In the genomic region with DNA sequence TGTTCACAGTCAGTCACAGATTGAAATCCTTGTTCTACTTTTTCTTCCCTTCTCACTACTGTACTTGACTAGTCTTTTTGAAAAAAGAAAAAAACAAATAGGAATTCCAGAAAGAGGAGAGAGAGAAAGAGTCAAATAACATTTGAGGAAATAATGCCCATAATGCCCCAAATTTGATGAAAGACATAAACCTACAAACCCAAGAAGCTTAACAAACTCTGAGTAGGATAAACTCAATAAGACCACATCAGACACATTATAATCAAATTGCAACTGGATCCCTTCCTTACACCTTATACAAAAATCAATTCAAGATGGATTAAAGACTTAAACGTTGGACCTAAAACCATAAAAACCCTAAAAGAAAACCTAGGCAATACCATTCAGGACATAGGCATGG, we compare ENCODE assay signal across 3 cellular contexts.
TF ChIP-seq lines count a peak whose summit lies in the region.

No MANE protein-coding gene starts in this region.

TF ChIP-seq in HEK293, 187 proteins besides CTCF, POLR2A, EP300 and RAD21:
- TF ChIP-seq ZNF114 (tag by site-specific recombination; IDR thresholded peaks at IDR 0.05) (no peak), WT1 (tag by site-specific recombination; IDR thresholded peaks at IDR 0.05) (no peak), ZNF558 (tag by site-specific recombination; IDR thresholded peaks at IDR 0.05) (peak; percentile 99)

TF ChIP-seq in K562, 482 proteins besides CTCF, POLR2A, EP300 and RAD21:
- no peak for TF ChIP-seq E2F6 (IDR thresholded peaks at IDR 0.05; ENCODE audit: borderline replicate concordance in 1 of 2, extremely low read depth in 1 of 2, insufficient read depth in 1 of 2, insufficient read length in 1 of 2, low read depth in 1 of 2, low read length in 1 of 2, poor library complexity in 1 of 2, severe bottlenecking in 1 of 2)
- no peak for TF ChIP-seq PRMT5 (CRISPR knock-in tag; IDR thresholded peaks at IDR 0.05)
- no peak for TF ChIP-seq ZNF76 (CRISPR knock-in tag; IDR thresholded peaks at IDR 0.05; ENCODE audit: borderline replicate concordance)
- 0 out of 2 replicates have a peak, but pooled peaks have one; percentile 32 for TF ChIP-seq TRIM28 (IDR thresholded peaks at IDR 0.05)
- TF ChIP-seq ZFP91 (CRISPR knock-in tag; IDR thresholded peaks at IDR 0.05), result no peak
- TF ChIP-seq, protein P1, sequence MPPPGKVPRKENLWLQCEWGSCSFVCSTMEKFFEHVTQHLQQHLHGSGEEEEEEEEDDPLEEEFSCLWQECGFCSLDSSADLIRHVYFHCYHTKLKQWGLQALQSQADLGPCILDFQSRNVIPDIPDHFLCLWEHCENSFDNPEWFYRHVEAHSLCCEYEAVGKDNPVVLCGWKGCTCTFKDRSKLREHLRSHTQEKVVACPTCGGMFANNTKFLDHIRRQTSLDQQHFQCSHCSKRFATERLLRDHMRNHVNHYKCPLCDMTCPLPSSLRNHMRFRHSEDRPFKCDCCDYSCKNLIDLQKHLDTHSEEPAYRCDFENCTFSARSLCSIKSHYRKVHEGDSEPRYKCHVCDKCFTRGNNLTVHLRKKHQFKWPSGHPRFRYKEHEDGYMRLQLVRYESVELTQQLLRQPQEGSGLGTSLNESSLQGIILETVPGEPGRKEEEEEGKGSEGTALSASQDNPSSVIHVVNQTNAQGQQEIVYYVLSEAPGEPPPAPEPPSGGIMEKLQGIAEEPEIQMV (tag; conservative IDR thresholded peaks at IDR 0.05; ENCODE audit: low read depth), result no peak
- peak in 1 of 2 experiments; percentile 39; a peak in 1 of 3 replicates for TF ChIP-seq CBX3 (IDR thresholded peaks at IDR 0.05; ENCODE audit: borderline replicate concordance in 1 of 2, low read length in 2 of 2)
- TF ChIP-seq NCOA1 (IDR thresholded peaks at IDR 0.05; ENCODE audit: low read depth), result no peak
- no peak for TF ChIP-seq C11orf30 (IDR thresholded peaks at IDR 0.05; ENCODE audit: low read depth)

TF ChIP-seq in endothelial cell of umbilical vein, 7 proteins besides CTCF, POLR2A, EP300 and RAD21:
- TF ChIP-seq JUN (IDR thresholded peaks at IDR 0.05; ENCODE audit: borderline replicate concordance, insufficient read depth, insufficient read length, low read depth), result no peak
- TF ChIP-seq POLR2AphosphoS5 (IDR thresholded peaks at IDR 0.05; ENCODE audit: insufficient read depth, low read depth, low read length), result no peak
- TF ChIP-seq FOS (IDR thresholded peaks at IDR 0.05; ENCODE audit: borderline replicate concordance, insufficient read depth, low read length), result no peak
- TF ChIP-seq EZH2 (IDR thresholded peaks at IDR 0.05; ENCODE audit: borderline replicate concordance, low read depth, low read length, severe bottlenecking), result no peak
- no peak for TF ChIP-seq GATA2 (IDR thresholded peaks at IDR 0.05; ENCODE audit: insufficient read depth, insufficient read length, low read depth, low read length)
- TF ChIP-seq MYC (IDR thresholded peaks at IDR 0.05; ENCODE audit: low read depth, low read length), result no peak
- TF ChIP-seq, protein P2, sequence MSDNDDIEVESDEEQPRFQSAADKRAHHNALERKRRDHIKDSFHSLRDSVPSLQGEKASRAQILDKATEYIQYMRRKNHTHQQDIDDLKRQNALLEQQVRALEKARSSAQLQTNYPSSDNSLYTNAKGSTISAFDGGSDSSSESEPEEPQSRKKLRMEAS (IDR thresholded peaks at IDR 0.05; ENCODE audit: insufficient read depth, insufficient read length), result no peak
